ENCODE assay signal across 8 cellular contexts in genomic region chr10:97686301-97686961, GRCh38. TPM values are rescaled to one million over a fixed set of nuclear protein-coding genes. Genes with fewer than 3 reads are reported as not detected.
DNase-seq lines count a peak whose midpoint lies in the region; ATAC-seq, FAIRE-seq and TF ChIP-seq lines count a peak whose summit lies in the region.

No MANE protein-coding gene starts in this region.

- H3K27me3 ChIP-seq in CD8-positive, alpha-beta memory T cell (ENCODE audit: insufficient read depth, low read length, poor library complexity, severe bottlenecking): no peaks in the 10 kb centered on the region
- no peaks in the 10 kb centered on the region; a peak in 1 of 4 replicates for H3K27me3 ChIP-seq in GM12878 (replicated peaks in 1 of 2; ENCODE audit: control insufficient read depth in 2 of 2, insufficient read depth in 2 of 2, low read length in 1 of 2)

- peaks cover 26% of the 10 kb centered on the region for H3K4me1 ChIP-seq in CD8-positive, alpha-beta memory T cell (ENCODE audit: insufficient read depth, low read length)
- peaks cover 18% of the 10 kb centered on the region for H3K4me1 ChIP-seq in GM12878 (ENCODE audit: control insufficient read depth, insufficient read depth, low read length)

- CTCF ChIA-PET in CD8-positive, alpha-beta memory T cell (lab: Charles Lee): interaction anchor here (0.9 to 3.8 kb wide), 17 partner anchors 10 to 182 kb away, joined by 3 to 39 read pairs (median 5); partner anchors contain the start of genes MARVELD1 and ZFYVE27
- CTCF ChIA-PET in GM12878 (lab: Yijun Ruan, JAX): interaction anchor here (0.9 to 11.3 kb wide), 19 partner anchors 10 to 476 kb away, joined by 3 to 124 read pairs (median 5); partner anchors contain the start of gene ZFYVE27

- H3K9me3 ChIP-seq in CD8-positive, alpha-beta memory T cell (ENCODE audit: low read length): no peaks in the 10 kb centered on the region
- H3K9me3 ChIP-seq in GM12878 (replicated peaks; ENCODE audit: control insufficient read depth, insufficient read depth, low read length): no peaks in the 10 kb centered on the region

- peak in 1 of 3 experiments; percentile 31; a peak in 1 of 6 replicates for TF ChIP-seq CTCF in GM12878 (IDR thresholded peaks at IDR 0.05 in 2 of 3, conservative IDR thresholded peaks at IDR 0.05 in 1 of 3; ENCODE audit: control insufficient read depth in 2 of 3, extremely low read depth in 1 of 3, insufficient read depth in 1 of 3, low read depth in 3 of 3, low read length in 3 of 3)

- TF ChIP-seq POLR2A in GM12878 (IDR thresholded peaks at IDR 0.05; ENCODE audit: low read depth, low read length): no peak

- 17% methylated on average over 14 of the region's 14 CpGs for WGBS in GM12878 (ENCODE audit: insufficient coverage, insufficient replicate concordance, low lambda C conversion rate, missing lambda C conversion rate)

- no peaks in the 10 kb centered on the region for H4K20me1 ChIP-seq in GM12878 (ENCODE audit: control insufficient read depth, insufficient read depth)

- TF ChIP-seq EP300 in GM12878 (IDR thresholded peaks at IDR 0.05; ENCODE audit: borderline replicate concordance in 1 of 2, control insufficient read depth in 1 of 2, low read depth in 2 of 2, low read length in 2 of 2): no peak

- intact Hi-C loops in GM12878 (cut with micrococcal nuclease; ENCODE audit: unreplicated experiment) (no loop called here), posterior vena cava (cut with DNase I) (loop anchor here in 1 of 2 donors (5.0 kb wide), 1 partner anchor 51 kb away; the partner anchor contains the start of gene ZFYVE27)

- peak overlapping the region; percentile 99 for H3K4me2 ChIP-seq in GM12878 (ENCODE audit: control insufficient read depth, insufficient read depth)

- RAD21 ChIA-PET in GM12878 (lab: Charles Lee; ENCODE audit: unreplicated experiment): interaction anchor here (0.7 to 3.3 kb wide), 16 partner anchors 9 to 355 kb away, joined by 3 to 24 read pairs (median 4); partner anchors contain the start of genes ANKRD2, PI4K2A and ZFYVE27

- H3K27me3 Mint-ChIP-seq in CD8-positive, alpha-beta memory T cell: no peaks in the 10 kb centered on the region

- peak overlapping the region; percentile 89 for H3K4me3 ChIP-seq in CD8-positive, alpha-beta memory T cell (ENCODE audit: low read length)
- peak overlapping the region; percentile 65 for H3K4me3 ChIP-seq in GM12878

- H3K9ac ChIP-seq in GM12878 (ENCODE audit: control insufficient read depth, insufficient read depth, low read length): peak overlapping the region; percentile 56

- BruUV-seq in GM12878 (replicated peaks; lab: Mats Ljungman, UMichigan): no TSS peak

- ATAC-seq in HG03460 (IDR thresholded peaks at IDR 0.05; ENCODE audit: unreplicated experiment) (peak; percentile 16), GM12878 (peak; percentile 50), GM21381 (IDR thresholded peaks at IDR 0.05; ENCODE audit: unreplicated experiment) (no peak)

- no peak for FAIRE-seq in GM12878 (lab: Jason Lieb, UNC)

- TF ChIP-seq RAD21 in GM12878 (IDR thresholded peaks at IDR 0.05; ENCODE audit: insufficient read depth, low read depth, low read length): no peak

- SMC1A ChIA-PET in GM12878 (lab: Charles Lee; ENCODE audit: uncharacterized antibody, unreplicated experiment): interaction anchor here (0.6 to 5.9 kb wide), 13 partner anchors 9 to 355 kb away, joined by 3 to 38 read pairs (median 7); partner anchors contain the start of genes MARVELD1, RRP12 and ZFYVE27

- in situ Hi-C loops in GM12878 (cut with MboI): no loop called here

- H2AFZ ChIP-seq in GM12878 (ENCODE audit: control insufficient read depth, low read depth, low read length): peak overlapping the region; percentile 96

- H3K9me3 Mint-ChIP-seq in CD8-positive, alpha-beta memory T cell: no peaks in the 10 kb centered on the region

- peaks cover 0 to 1% (median 0%) of the 10 kb centered on the region in 3 donors for H3K36me3 Mint-ChIP-seq in CD8-positive, alpha-beta memory T cell

- no peak for DNase-seq in CD8-positive, alpha-beta memory T cell
- DNase-seq in GM12878 (ENCODE audit: low read depth, low spot score) (no peak), kidney tubule cell (ENCODE audit: low spot score) (peak; percentile 9), substantia nigra (lab: John Stamatoyannopoulos, UW) (peak in 5 of 49 donors; percentile 29 to 66 (median 56)), posterior vena cava (ENCODE audit: low spot score) (no peak), NCI-H524 (lab: John Stamatoyannopoulos, UW) (no peak)

- peak overlapping the region; percentile 56 to 96 (median 86) for H3K27ac Mint-ChIP-seq in CD8-positive, alpha-beta memory T cell

- peaks cover 14 to 33% (median 25%) of the 10 kb centered on the region in 3 donors for H3K4me1 Mint-ChIP-seq in CD8-positive, alpha-beta memory T cell

- POLR2A ChIA-PET in CD8-positive, alpha-beta memory T cell (lab: Charles Lee): interaction anchor here (0.7 to 2.1 kb wide), 9 partner anchors 10 to 164 kb away, joined by 3 to 20 read pairs (median 5); partner anchors contain the start of genes GOLGA7B, MARVELD1 and ZFYVE27
- POLR2A ChIA-PET in GM12878 (lab: Charles Lee): interaction anchor here (0.5 to 1.4 kb wide), 12 partner anchors 8 to 656 kb away, joined by 3 to 6 read pairs (median 3); partner anchors contain the start of genes MARVELD1 and ZFYVE27

- peak overlapping the region; percentile 87 to 95 (median 89) for H3K4me3 Mint-ChIP-seq in CD8-positive, alpha-beta memory T cell

- no peaks in the 10 kb centered on the region for H3K79me2 ChIP-seq in GM12878 (ENCODE audit: control insufficient read depth, insufficient read depth, low read length)

- peak overlapping the region; percentile 58 for H3K27ac ChIP-seq in CD8-positive, alpha-beta memory T cell (ENCODE audit: low read depth, low read length)
- H3K27ac ChIP-seq in GM12878 (ENCODE audit: control insufficient read depth, insufficient read depth): no peak overlapping the region
- H3K27ac ChIP-seq in substantia nigra (ENCODE audit: low read depth, low read length, poor library complexity, severe bottlenecking): peak overlapping the region; percentile 87

- no peaks in the 10 kb centered on the region for H3K36me3 ChIP-seq in CD8-positive, alpha-beta memory T cell (ENCODE audit: insufficient read depth, low read length)
- no peaks in the 10 kb centered on the region for H3K36me3 ChIP-seq in GM12878 (ENCODE audit: control insufficient read depth in 2 of 2, insufficient read depth in 2 of 2, low read length in 1 of 2)

RNA-seq across cellular contexts. Expression of gene AVPI1, which starts 0.6 kb away (rescaled TPM):
- 1 to 10 TPM; 2.3 TPM for total RNA-seq in CD8-positive, alpha-beta memory T cell
- 3.1 TPM for polyA plus RNA-seq in CD8-positive, alpha-beta memory T cell
- 1.4 and 2.5 TPM in 2 replicates for total RNA-seq in GM12878 (2013; cell fraction: nucleolus; rRNA removed)
- 0.82 and 1.1 TPM in 2 replicates for total RNA-seq in GM12878 (2014; rRNA removed)
- 0.37 and 0.63 TPM in 2 replicates for total RNA-seq in GM12878 (2014; rRNA removed; fragmentation: Illumina TruSeq; extraction: Trizol)
- total RNA-seq in GM12878 (2021): 1.1 and 1.4 TPM in 2 replicates
- 1.2 TPM for polyA plus RNA-seq in GM12878 (2011; ENCODE audit: low read depth)
- polyA plus RNA-seq in GM12878 (2011; rRNA removed): 0.43 and 1.0 TPM in 2 replicates
- 1.4 and 1.9 TPM in 2 replicates for polyA plus RNA-seq in GM12878 (2011; cell fraction: cytosol; rRNA removed)
- 0.73 and 0.83 TPM in 2 replicates for polyA plus RNA-seq in GM12878 (2011; cell fraction: nucleus; rRNA removed)
- 1.2 and 1.6 TPM in 2 replicates for polyA plus RNA-seq in GM12878 (2012)
- 0.21 and 0.65 TPM in 2 replicates for polyA plus RNA-seq in GM12878 (2014; fragmentation: Illumina TruSeq; extraction: Trizol)
- polyA plus RNA-seq in GM12878 (2014; fragmentation: Nextera tagmentation; extraction: Ambion mirVana): under 1 TPM; 0.08 to 0.13 TPM
- polyA plus RNA-seq in GM12878 (2014; rRNA removed): 0.65 and 1.2 TPM in 2 replicates
- 1 to 10 TPM; 1.3 to 1.4 TPM for polyA plus RNA-seq in GM12878 (2016; fragmentation: Nextera tagmentation; extraction: Ambion mirVana)
- 0.66 and 0.93 TPM in 2 replicates for polyA minus RNA-seq in GM12878 (2011; rRNA and poly(A)+ RNA removed)
- 7.1 and 8.2 TPM in 2 replicates for polyA minus RNA-seq in GM12878 (2011; cell fraction: cytosol; rRNA and poly(A)+ RNA removed)
- 1.3 and 1.8 TPM in 2 replicates for polyA minus RNA-seq in GM12878 (2011; cell fraction: nucleus; rRNA and poly(A)+ RNA removed)
- 10 to 100 TPM; 15.0 to 17.6 TPM for total RNA-seq in posterior vena cava

RNA-seq across cellular contexts. Expression of gene MARVELD1, which starts 27.1 kb away (rescaled TPM):
- 1 to 10 TPM; 4.3 to 4.7 TPM for total RNA-seq in CD8-positive, alpha-beta memory T cell
- 0.15 TPM for polyA plus RNA-seq in CD8-positive, alpha-beta memory T cell
- 4.2 and 6.0 TPM in 2 replicates for total RNA-seq in GM12878 (2013; cell fraction: nucleolus; rRNA removed)
- total RNA-seq in GM12878 (2014; rRNA removed) (2.8 TPM in 2 replicates), GM12878 (2014; rRNA removed; fragmentation: Illumina TruSeq; extraction: Trizol) (2.6 and 3.5 TPM in 2 replicates), GM12878 (2021) (7.4 and 8.4 TPM in 2 replicates), posterior vena cava (10 to 100 TPM; 87.5 to 96.8 TPM)
- 1.2 TPM for polyA plus RNA-seq in GM12878 (2011; ENCODE audit: low read depth)
- polyA plus RNA-seq in GM12878 (2011; rRNA removed) (0.32 and 0.54 TPM in 2 replicates), GM12878 (2014; fragmentation: Illumina TruSeq; extraction: Trizol) (8.1 and 10.0 TPM in 2 replicates), GM12878 (2014; fragmentation: Nextera tagmentation; extraction: Ambion mirVana) (1 to 10 TPM; 2.8 TPM), GM12878 (2014; rRNA removed) (6.0 and 7.0 TPM in 2 replicates), GM12878 (2016; fragmentation: Nextera tagmentation; extraction: Ambion mirVana) (1 to 10 TPM; 2.7 to 3.6 TPM)
- polyA plus RNA-seq in GM12878 (2011; cell fraction: cytosol; rRNA removed): 0.50 and 0.79 TPM in 2 replicates
- 1.3 and 1.5 TPM in 2 replicates for polyA plus RNA-seq in GM12878 (2011; cell fraction: nucleus; rRNA removed)
- 1.5 and 2.2 TPM in 2 replicates for polyA plus RNA-seq in GM12878 (2012)
- polyA minus RNA-seq in GM12878 (2011; rRNA and poly(A)+ RNA removed): 0.15 and 0.21 TPM in 2 replicates
- 0.40 and 0.73 TPM in 2 replicates for polyA minus RNA-seq in GM12878 (2011; cell fraction: cytosol; rRNA and poly(A)+ RNA removed)
- 0.38 and 0.48 TPM in 2 replicates for polyA minus RNA-seq in GM12878 (2011; cell fraction: nucleus; rRNA and poly(A)+ RNA removed)

RNA-seq across cellular contexts. Expression of gene PI4K2A, which starts 46.0 kb away (rescaled TPM):
- 10 to 100 TPM; 15.6 to 15.9 TPM for total RNA-seq in CD8-positive, alpha-beta memory T cell
- polyA plus RNA-seq in CD8-positive, alpha-beta memory T cell: 11.4 TPM
- total RNA-seq in GM12878 (2013; cell fraction: nucleolus; rRNA removed): 3.8 and 4.1 TPM in 2 replicates
- total RNA-seq in GM12878 (2014; rRNA removed) (13.3 and 13.6 TPM in 2 replicates), GM12878 (2014; rRNA removed; fragmentation: Illumina TruSeq; extraction: Trizol) (7.6 and 7.8 TPM in 2 replicates), GM12878 (2021) (11.9 and 12.5 TPM in 2 replicates), posterior vena cava (10 to 100 TPM; 13.8 to 15.9 TPM)
- polyA plus RNA-seq in GM12878 (2011; ENCODE audit: low read depth): 5.7 TPM
- polyA plus RNA-seq in GM12878 (2011; rRNA removed) (8.9 and 11.5 TPM in 2 replicates), GM12878 (2014; fragmentation: Illumina TruSeq; extraction: Trizol) (12.3 and 12.7 TPM in 2 replicates), GM12878 (2014; fragmentation: Nextera tagmentation; extraction: Ambion mirVana) (1 to 10 TPM; 1.5 to 3.1 TPM), GM12878 (2014; rRNA removed) (14.5 and 15.0 TPM in 2 replicates), GM12878 (2016; fragmentation: Nextera tagmentation; extraction: Ambion mirVana) (1 to 10 TPM; 1.9 to 8.5 TPM)
- 14.7 and 15.0 TPM in 2 replicates for polyA plus RNA-seq in GM12878 (2011; cell fraction: cytosol; rRNA removed)
- polyA plus RNA-seq in GM12878 (2011; cell fraction: nucleus; rRNA removed): 9.2 and 10.2 TPM in 2 replicates
- 7.1 and 7.4 TPM in 2 replicates for polyA plus RNA-seq in GM12878 (2012)
- polyA minus RNA-seq in GM12878 (2011; rRNA and poly(A)+ RNA removed): 7.9 and 10.6 TPM in 2 replicates
- 2.8 and 4.3 TPM in 2 replicates for polyA minus RNA-seq in GM12878 (2011; cell fraction: cytosol; rRNA and poly(A)+ RNA removed)
- 2.4 and 3.9 TPM in 2 replicates for polyA minus RNA-seq in GM12878 (2011; cell fraction: nucleus; rRNA and poly(A)+ RNA removed)

RNA-seq across cellular contexts. Expression of gene ZFYVE27, which starts 50.5 kb away (rescaled TPM):
- 10 to 100 TPM; 27.4 to 28.6 TPM for total RNA-seq in CD8-positive, alpha-beta memory T cell
- polyA plus RNA-seq in CD8-positive, alpha-beta memory T cell: 31.4 TPM
- total RNA-seq in GM12878 (2013; cell fraction: nucleolus; rRNA removed): 105 and 111 TPM in 2 replicates
- total RNA-seq in GM12878 (2014; rRNA removed): 25.7 and 28.9 TPM in 2 replicates
- 14.5 and 16.4 TPM in 2 replicates for total RNA-seq in GM12878 (2014; rRNA removed; fragmentation: Illumina TruSeq; extraction: Trizol)
- 23.7 and 25.3 TPM in 2 replicates for total RNA-seq in GM12878 (2021)
- 10.4 TPM for polyA plus RNA-seq in GM12878 (2011; ENCODE audit: low read depth)
- polyA plus RNA-seq in GM12878 (2011; rRNA removed): 20.3 and 28.2 TPM in 2 replicates
- 26.9 and 33.5 TPM in 2 replicates for polyA plus RNA-seq in GM12878 (2011; cell fraction: cytosol; rRNA removed)
- polyA plus RNA-seq in GM12878 (2011; cell fraction: nucleus; rRNA removed): 117 TPM in 2 replicates
- 18.7 and 19.2 TPM in 2 replicates for polyA plus RNA-seq in GM12878 (2012)
- polyA plus RNA-seq in GM12878 (2014; fragmentation: Illumina TruSeq; extraction: Trizol): 11.1 and 16.6 TPM in 2 replicates
- 1 to 10 TPM; 1.1 to 1.3 TPM for polyA plus RNA-seq in GM12878 (2014; fragmentation: Nextera tagmentation; extraction: Ambion mirVana)
- 26.2 and 26.3 TPM in 2 replicates for polyA plus RNA-seq in GM12878 (2014; rRNA removed)
- 10 to 100 TPM; 20.8 to 22.1 TPM for polyA plus RNA-seq in GM12878 (2016; fragmentation: Nextera tagmentation; extraction: Ambion mirVana)
- 21.9 and 42.0 TPM in 2 replicates for polyA minus RNA-seq in GM12878 (2011; rRNA and poly(A)+ RNA removed)
- polyA minus RNA-seq in GM12878 (2011; cell fraction: cytosol; rRNA and poly(A)+ RNA removed): 7.0 and 12.7 TPM in 2 replicates
- polyA minus RNA-seq in GM12878 (2011; cell fraction: nucleus; rRNA and poly(A)+ RNA removed): 46.1 and 55.0 TPM in 2 replicates
- total RNA-seq in posterior vena cava: 10 to 100 TPM; 15.8 to 16.0 TPM

RNA-seq across cellular contexts. Expression of gene MORN4, which starts 53.1 kb away (rescaled TPM):
- 1 to 10 TPM; 2.7 to 3.1 TPM for total RNA-seq in CD8-positive, alpha-beta memory T cell
- polyA plus RNA-seq in CD8-positive, alpha-beta memory T cell: 1.7 TPM
- 2.0 and 2.7 TPM in 2 replicates for total RNA-seq in GM12878 (2013; cell fraction: nucleolus; rRNA removed)
- total RNA-seq in GM12878 (2014; rRNA removed) (1.3 and 1.7 TPM in 2 replicates), GM12878 (2014; rRNA removed; fragmentation: Illumina TruSeq; extraction: Trizol) (1.7 and 2.2 TPM in 2 replicates), GM12878 (2021) (1.3 and 2.2 TPM in 2 replicates), posterior vena cava (1 to 10 TPM; 3.4 to 6.5 TPM)
- 0.72 TPM for polyA plus RNA-seq in GM12878 (2011; ENCODE audit: low read depth)
- polyA plus RNA-seq in GM12878 (2011; rRNA removed) (1.9 and 2.0 TPM in 2 replicates), GM12878 (2014; fragmentation: Illumina TruSeq; extraction: Trizol) (2.9 and 3.5 TPM in 2 replicates), GM12878 (2014; fragmentation: Nextera tagmentation; extraction: Ambion mirVana) (1 to 10 TPM; 2.4 to 2.8 TPM), GM12878 (2014; rRNA removed) (4.3 and 4.6 TPM in 2 replicates), GM12878 (2016; fragmentation: Nextera tagmentation; extraction: Ambion mirVana) (1 to 10 TPM; 4.9 to 5.5 TPM)
- 1.8 and 2.6 TPM in 2 replicates for polyA plus RNA-seq in GM12878 (2011; cell fraction: cytosol; rRNA removed)
- 1.3 and 2.4 TPM in 2 replicates for polyA plus RNA-seq in GM12878 (2011; cell fraction: nucleus; rRNA removed)
- polyA plus RNA-seq in GM12878 (2012): 3.7 and 4.0 TPM in 2 replicates
- 0.44 and 1.1 TPM in 2 replicates for polyA minus RNA-seq in GM12878 (2011; rRNA and poly(A)+ RNA removed)
- polyA minus RNA-seq in GM12878 (2011; cell fraction: cytosol; rRNA and poly(A)+ RNA removed): not detected in 2 replicates
- polyA minus RNA-seq in GM12878 (2011; cell fraction: nucleus; rRNA and poly(A)+ RNA removed): not detected in 2 replicates

Comparison
In these comparisons a context has a peak if more than half of its experiments do, and no peak if none do; other contexts are left out.
1. RNA of gene AVPI1, which starts 0.6 kb away (total RNA-seq): 15.0 to 17.6 TPM in posterior vena cava; 2.3 TPM in CD8-positive, alpha-beta memory T cell and 0.37 to 2.5 TPM in GM12878; every median in the first group is over 4 times any median in the second.
2. RNA of gene MARVELD1, which starts 27.1 kb away (total RNA-seq): 87.5 to 96.8 TPM in posterior vena cava; 4.3 to 4.7 TPM in CD8-positive, alpha-beta memory T cell and 2.6 to 8.4 TPM in GM12878; every median in the first group is over 4 times any median in the second.